ENCODE assay signal across 33 cellular contexts in the genomic region with DNA sequence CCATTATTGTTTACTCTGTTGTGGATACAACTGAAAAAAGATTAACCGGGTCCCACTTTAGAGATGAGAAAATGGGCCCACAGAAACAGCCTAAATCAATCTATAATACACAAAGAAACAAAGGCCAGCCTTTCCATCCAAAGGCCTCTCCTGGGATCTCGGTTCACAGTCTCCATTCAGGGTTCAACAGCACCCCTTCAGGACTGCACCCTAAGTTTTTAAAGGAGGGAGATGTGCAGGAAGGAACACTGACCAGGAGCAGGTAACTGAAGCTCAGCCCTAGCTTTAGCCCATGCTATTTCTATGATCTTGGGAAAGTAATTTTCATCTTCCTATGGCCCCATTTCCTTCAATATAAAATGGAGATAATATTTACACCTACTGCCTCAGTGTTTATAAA.
"Had no signal": no experiment of that assay in that cellular context is flagged by ENCODE, and none has a peak within 500 bp of the region (broad histone marks: within the 10 kb centered on the region; RNA-seq: fewer than 3 reads in every experiment).

No MANE protein-coding gene starts in this region.

- H3K27me3 Mint-ChIP-seq: activated naive CD8-positive, alpha-beta T cell; central memory CD8-positive, alpha-beta T cell; naive thymus-derived CD4-positive, alpha-beta T cell; stimulated activated memory B cell treated with anti-CD40 and anti-IgM and Interleukin-4, amounts not matched to agents 10 μg/mL and 1 μg/mL and 100 μg/mL, for 72 hours; stimulated activated naive CD8-positive, alpha-beta T cell treated with anti-CD3 and anti-CD28 coated beads, Interleukin-15, amount 100 ng/mL, for 72 hours; type B pancreatic cell had no signal

- H3K4me3 ChIP-seq: esophagus squamous epithelium, gastroesophageal sphincter, pancreas, prostate gland, sigmoid colon, uterus had no signal

- H3K4me1 Mint-ChIP-seq: stimulated activated memory B cell treated with anti-CD40 and anti-IgM and Interleukin-4, amounts not matched to agents 10 μg/mL and 1 μg/mL and 100 μg/mL, for 72 hours had no signal

- H3K27ac ChIP-seq: epithelial cell of prostate, esophagus squamous epithelium, gastroesophageal sphincter, pancreas, prostate gland, sigmoid colon, uterus had no signal

- H3K9me3 Mint-ChIP-seq: central memory CD8-positive, alpha-beta T cell; naive thymus-derived CD4-positive, alpha-beta T cell; stimulated activated memory B cell treated with anti-CD40 and anti-IgM and Interleukin-4, amounts not matched to agents 10 μg/mL and 1 μg/mL and 100 μg/mL, for 72 hours; stimulated activated naive CD8-positive, alpha-beta T cell treated with anti-CD3 and anti-CD28 coated beads, Interleukin-15, amount 100 ng/mL, for 72 hours; type B pancreatic cell had no signal

- H3K36me3 ChIP-seq: esophagus squamous epithelium, gastroesophageal sphincter, pancreas, prostate gland, sigmoid colon, uterus had no signal

- DNase-seq: activated CD4-positive, alpha-beta T cell treated with anti-CD3 and anti-CD28 coated beads for 48 hours; activated CD4-positive, alpha-beta T cell treated with anti-CD3 and anti-CD28 coated beads, Interleukin-2, amount 50 U/mL, for 48 hours; activated CD8-positive, alpha-beta memory T cell treated with anti-CD3 and anti-CD28 coated beads for 24 hours; activated effector memory CD4-positive, alpha-beta T cell treated with Interleukin-2 at 50 U/mL for 16 hours; activated naive CD4-positive, alpha-beta T cell treated with Interleukin-2 at 50 U/mL for 16 hours; anterior cingulate cortex; dermis blood vessel endothelial cell; effector CD4-positive, alpha-beta T cell; esophagus squamous epithelium; head of caudate nucleus; hypothalamus; midbrain; naive thymus-derived CD4-positive, alpha-beta T cell; nucleus accumbens; pancreas; retina; sigmoid colon; small intestine; stimulated activated CD4-positive, alpha-beta T cell treated with anti-CD3 and anti-CD28 coated beads, Interleukin-1b, Interleukin-23, amount 100 ng/mL, for 48 hours; stimulated activated CD4-positive, alpha-beta T cell treated with anti-CD3 and anti-CD28 coated beads, Interleukin-4, amount 100 ng/mL, for 4 hours; stimulated activated CD8-positive, alpha-beta memory T cell treated with anti-CD3 and anti-CD28 coated beads, Interleukin-4, amount 100 ng/mL, for 48 hours; stimulated activated naive CD8-positive, alpha-beta T cell treated with anti-CD3 and anti-CD28 coated beads, Interleukin-15, amount 100 ng/mL, for 72 hours; substantia nigra; uterus had no signal

- H3K4me1 ChIP-seq: gastroesophageal sphincter, pancreas, prostate gland, uterus had no signal

- H3K27ac Mint-ChIP-seq: activated naive CD8-positive, alpha-beta T cell; naive thymus-derived CD4-positive, alpha-beta T cell; stimulated activated memory B cell treated with anti-CD40 and anti-IgM and Interleukin-4, amounts not matched to agents 10 μg/mL and 1 μg/mL and 100 μg/mL, for 72 hours; stimulated activated naive CD8-positive, alpha-beta T cell treated with anti-CD3 and anti-CD28 coated beads, Interleukin-15, amount 100 ng/mL, for 72 hours; type B pancreatic cell had no signal

- FAIRE-seq: bronchial epithelial cell, pancreas, small intestine had no signal

- H3K27me3 ChIP-seq: esophagus squamous epithelium, gastroesophageal sphincter, pancreas, sigmoid colon, uterus had no signal

- H3K4me3 Mint-ChIP-seq: activated naive CD8-positive, alpha-beta T cell; central memory CD8-positive, alpha-beta T cell; naive thymus-derived CD4-positive, alpha-beta T cell; stimulated activated memory B cell treated with anti-CD40 and anti-IgM and Interleukin-4, amounts not matched to agents 10 μg/mL and 1 μg/mL and 100 μg/mL, for 72 hours; stimulated activated naive CD8-positive, alpha-beta T cell treated with anti-CD3 and anti-CD28 coated beads, Interleukin-15, amount 100 ng/mL, for 72 hours; type B pancreatic cell had no signal

- H3K36me3 Mint-ChIP-seq: stimulated activated memory B cell treated with anti-CD40 and anti-IgM and Interleukin-4, amounts not matched to agents 10 μg/mL and 1 μg/mL and 100 μg/mL, for 72 hours; type B pancreatic cell had no signal

- H3K9me3 ChIP-seq: esophagus squamous epithelium, gastroesophageal sphincter, pancreas, prostate gland, sigmoid colon, uterus had no signal

- ATAC-seq: activated CD4-positive, CD25-positive, alpha-beta regulatory T cell treated with anti-CD3 and anti-CD28 coated beads, Interleukin-2, amount 50 U/mL, for 24 hours; gastroesophageal sphincter; naive thymus-derived CD4-positive, alpha-beta T cell; pancreas; stimulated activated memory B cell treated with anti-CD40 and anti-IgM and Interleukin-4, amounts not matched to agents 10 μg/mL and 1 μg/mL and 100 μg/mL, for 72 hours; stimulated activated naive CD8-positive, alpha-beta T cell treated with anti-CD3 and anti-CD28 coated beads, Interleukin-15, amount 100 ng/mL, for 72 hours had no signal
